Comparison of ENCODE assay signal across 32 cellular contexts in genomic region chr17:61362852-61363600, GRCh38. TPM values are rescaled to one million over a fixed set of nuclear protein-coding genes. Genes with fewer than 3 reads are reported as not detected.
"Had no signal": no experiment of that assay in that cellular context is flagged by ENCODE, and none has a peak within 500 bp of the region (broad histone marks: within the 10 kb centered on the region; RNA-seq: fewer than 3 reads in every experiment).

No MANE protein-coding gene starts in this region.

- H3K4me1 Mint-ChIP-seq: activated B cell treated with CpG ODN at 0.5 μM for 24 hours; activated CD4-positive, alpha-beta memory T cell treated with anti-CD3 and anti-CD28 coated beads, Interleukin-2, amount 10 ng/mL, durations not matched to agents 7 days and 5 days; activated CD8-positive, alpha-beta memory T cell treated with anti-CD3 and anti-CD28 coated beads, Interleukin-2, amount 10 ng/mL, durations not matched to agents 7 days and 5 days; activated naive CD4-positive, alpha-beta T cell treated with anti-CD3 and anti-CD28 coated beads, Interleukin-2, amount 10 ng/mL, durations not matched to agents 7 days and 5 days; activated naive CD8-positive, alpha-beta T cell treated with anti-CD3 and anti-CD28 coated beads, Interleukin-2, amount 50 U/mL, for 24 hours; central memory CD8-positive, alpha-beta T cell had no signal

- H3K27ac Mint-ChIP-seq: activated B cell treated with CpG ODN at 0.5 μM for 24 hours; activated CD4-positive, alpha-beta memory T cell treated with anti-CD3 and anti-CD28 coated beads, Interleukin-2, amount 10 ng/mL, durations not matched to agents 7 days and 5 days; activated CD8-positive, alpha-beta memory T cell treated with anti-CD3 and anti-CD28 coated beads, Interleukin-2, amount 10 ng/mL, durations not matched to agents 7 days and 5 days; activated naive CD4-positive, alpha-beta T cell treated with anti-CD3 and anti-CD28 coated beads, Interleukin-2, amount 10 ng/mL, durations not matched to agents 7 days and 5 days; activated naive CD8-positive, alpha-beta T cell; activated naive CD8-positive, alpha-beta T cell treated with anti-CD3 and anti-CD28 coated beads, Interleukin-2, amount 50 U/mL, for 24 hours had no signal

- H3K9me3 Mint-ChIP-seq: activated B cell treated with CpG ODN at 0.5 μM for 24 hours; activated CD4-positive, alpha-beta memory T cell treated with anti-CD3 and anti-CD28 coated beads, Interleukin-2, amount 10 ng/mL, durations not matched to agents 7 days and 5 days; activated naive CD4-positive, alpha-beta T cell treated with anti-CD3 and anti-CD28 coated beads, Interleukin-2, amount 10 ng/mL, durations not matched to agents 7 days and 5 days; activated naive CD8-positive, alpha-beta T cell treated with anti-CD3 and anti-CD28 coated beads, Interleukin-2, amount 50 U/mL, for 24 hours; central memory CD8-positive, alpha-beta T cell had no signal

- H3K36me3 Mint-ChIP-seq: activated CD8-positive, alpha-beta memory T cell treated with anti-CD3 and anti-CD28 coated beads, Interleukin-2, amount 10 ng/mL, durations not matched to agents 7 days and 5 days; activated naive CD4-positive, alpha-beta T cell treated with anti-CD3 and anti-CD28 coated beads, Interleukin-2, amount 10 ng/mL, durations not matched to agents 7 days and 5 days had no signal

- DNase-seq: activated B cell treated with CpG ODN at 0.5 μM for 24 hours; activated CD4-positive, alpha-beta memory T cell treated with anti-CD3 and anti-CD28 coated beads, Interleukin-2, amount 10 ng/mL, durations not matched to agents 7 days and 5 days; activated CD4-positive, alpha-beta T cell treated with anti-CD3 and anti-CD28 coated beads for 4 hours; activated CD4-positive, alpha-beta T cell treated with anti-CD3 and anti-CD28 coated beads, Interleukin-2, amount 50 U/mL, for 1 hour; activated CD4-positive, CD25-positive, alpha-beta regulatory T cell treated with anti-CD3 and anti-CD28 coated beads, Interleukin-2, amount 50 U/mL, for 72 hours; activated CD8-positive, alpha-beta memory T cell treated with anti-CD3 and anti-CD28 coated beads for 24 hours; activated CD8-positive, alpha-beta memory T cell treated with anti-CD3 and anti-CD28 coated beads, Interleukin-2, amount 10 ng/mL, durations not matched to agents 7 days and 5 days; activated CD8-positive, alpha-beta memory T cell treated with anti-CD3 and anti-CD28 coated beads, Interleukin-2, amount 50 U/mL, for 48 hours; activated effector memory CD4-positive, alpha-beta T cell treated with Interleukin-2 at 50 U/mL for 16 hours; activated naive CD4-positive, alpha-beta T cell treated with anti-CD3 and anti-CD28 coated beads, Interleukin-2, amount 10 ng/mL, durations not matched to agents 7 days and 5 days; activated naive CD8-positive, alpha-beta T cell treated with anti-CD3 and anti-CD28 coated beads, Interleukin-2, amount 50 U/mL, for 24 hours; activated T-cell treated with anti-CD3 and anti-CD28 coated beads, Interleukin-2, amount 50 U/mL, for 48 hours; anterior cingulate cortex; brain microvascular endothelial cell; MM.1S; MV-4-11; NCI-H1436 treated with DMSO at 0.1 percent for 48 hours; NCI-H1694 treated with DMSO at 0.1 percent for 48 hours; NCI-H2029; NCI-H2227 treated with DMSO at 0.1 percent for 48 hours; NCI-H446; NCI-H510A treated with DMSO at 0.1 percent for 48 hours; NCI-H526 treated with DMSO at 0.1 percent for 48 hours; Peyer's patch; RPMI8226; SHP77 treated with DMSO at 0.1 percent for 48 hours; T-helper 1 cell; T-helper 2 cell; T-helper 9 cell had no signal

- ATAC-seq: activated CD8-positive, alpha-beta memory T cell treated with anti-CD3 and anti-CD28 coated beads, Interleukin-2, amount 10 ng/mL, durations not matched to agents 7 days and 5 days; activated naive CD8-positive, alpha-beta T cell treated with anti-CD3 and anti-CD28 coated beads, Interleukin-2, amount 50 U/mL, for 24 hours; SK-N-SH treated with all-trans-retinoic acid at 6 μM for 48 hours had no signal

- H3K4me3 Mint-ChIP-seq: activated B cell treated with CpG ODN at 0.5 μM for 24 hours; activated CD4-positive, alpha-beta memory T cell treated with anti-CD3 and anti-CD28 coated beads, Interleukin-2, amount 10 ng/mL, durations not matched to agents 7 days and 5 days; activated CD8-positive, alpha-beta memory T cell treated with anti-CD3 and anti-CD28 coated beads, Interleukin-2, amount 10 ng/mL, durations not matched to agents 7 days and 5 days; activated naive CD4-positive, alpha-beta T cell treated with anti-CD3 and anti-CD28 coated beads, Interleukin-2, amount 10 ng/mL, durations not matched to agents 7 days and 5 days; activated naive CD8-positive, alpha-beta T cell; activated naive CD8-positive, alpha-beta T cell treated with anti-CD3 and anti-CD28 coated beads, Interleukin-2, amount 50 U/mL, for 24 hours; central memory CD8-positive, alpha-beta T cell had no signal

RNA-seq across cellular contexts. Expression of gene TBX2, which starts 36.6 kb away (rescaled TPM):
- total RNA-seq: activated B cell treated with CpG ODN at 0.5 μM for 24 hours; activated CD4-positive, alpha-beta memory T cell treated with anti-CD3 and anti-CD28 coated beads, Interleukin-2, amount 10 ng/mL, durations not matched to agents 7 days and 5 days; activated CD8-positive, alpha-beta memory T cell treated with anti-CD3 and anti-CD28 coated beads, Interleukin-2, amount 10 ng/mL, durations not matched to agents 7 days and 5 days had no signal
